ENCODE assay signal across 8 cellular contexts in genomic region chrX:24693453-24694202, GRCh38. TPM values are rescaled to one million over a fixed set of nuclear protein-coding genes. Genes with fewer than 3 reads are reported as not detected.
DNase-seq lines count a peak whose midpoint lies in the region; ATAC-seq and TF ChIP-seq lines count a peak whose summit lies in the region.

TSS of gene POLA1 (plus strand) at chrX:24693918. CDS start at chrX:24693962, 44 bp downstream.

- H3K27me3 ChIP-seq in H7 (ENCODE audit: control insufficient read depth, insufficient read depth, low read length), result no peaks in the 10 kb centered on the region
- no peaks in the 10 kb centered on the region for H3K27me3 ChIP-seq in Loucy (ENCODE audit: insufficient read depth, low read length, poor library complexity, severe bottlenecking)

- H3K9me2 ChIP-seq in Loucy (replicated peaks; ENCODE audit: low read depth, low read length), result no peaks in the 10 kb centered on the region

- H3K9ac ChIP-seq in ES-I3 (ENCODE audit: low read depth, low read length) (peak within 1 kb of the TSS; percentile 93), Loucy (ENCODE audit: low read depth, low read length, poor library complexity, severe bottlenecking) (peak within 1 kb of the TSS; percentile 85)

- H3K9me3 ChIP-seq in ES-I3 (ENCODE audit: control insufficient read depth, insufficient read depth, low read length), result no peaks in the 10 kb centered on the region
- no peaks in the 10 kb centered on the region for H3K9me3 ChIP-seq in Loucy (ENCODE audit: insufficient read depth, low read depth, low read length)

- H3K4me3 ChIP-seq in H7 (ENCODE audit: insufficient read depth, low read depth, low read length), result peak within 1 kb of the TSS; percentile 89
- H3K4me3 ChIP-seq in Loucy (ENCODE audit: low read length, poor library complexity, severe bottlenecking), result peak within 1 kb of the TSS; percentile 95

- H2AFZ ChIP-seq in Loucy (ENCODE audit: low read length), result peak within 1 kb of the TSS; percentile 92

- peak within 1 kb of the TSS; percentile 93 for H3K4me2 ChIP-seq in Loucy (ENCODE audit: low read depth, low read length, poor library complexity, severe bottlenecking)

- peak; percentile 95 for DNase-seq in H7
- DNase-seq in SHP77 (lab: John Stamatoyannopoulos, UW), result peak; percentile 84 to 87
- DNase-seq in activated gamma-delta T cell (lab: John Stamatoyannopoulos, UW), result peak; percentile 48
- peak; percentile 90 for DNase-seq in fibroblast of the conjunctiva (ENCODE audit: low read depth)
- peak; percentile 83 for DNase-seq in stimulated activated naive CD8-positive, alpha-beta T cell treated with anti-CD3 and anti-CD28 coated beads, Interleukin-15, Interleukin-2, amounts not matched to agents 100 U/mL and 50 U/mL, for 24 hours

- H3K79me2 ChIP-seq in Loucy (ENCODE audit: insufficient read depth, low read length), result peaks cover 48% of the 10 kb centered on the region

- H3K9me3 Mint-ChIP-seq in nephron, result no peaks in the 10 kb centered on the region

- H3K4me3 Mint-ChIP-seq in nephron, result peak within 1 kb of the TSS; percentile 91 to 97 (median 92)

- H3K4me1 ChIP-seq in ES-I3 (ENCODE audit: insufficient read depth, low read length) (peaks cover 11% of the 10 kb centered on the region), Loucy (ENCODE audit: insufficient read depth, low read length, poor library complexity, severe bottlenecking) (peaks cover 15% of the 10 kb centered on the region)

- H3K4me1 Mint-ChIP-seq in nephron, result peaks cover 43% of the 10 kb centered on the region

- TF ChIP-seq CTCF in Loucy (conservative IDR thresholded peaks at IDR 0.05; ENCODE audit: low read length), result no peak; the same call in 1 of the 2 replicates
- TF ChIP-seq CTCF in nephron (IDR thresholded peaks at IDR 0.05; ENCODE audit: unreplicated experiment in 3 of 3), result peak in 2 of 3 experiments; percentile 24 to 36

- peak; percentile 99 for ATAC-seq in stimulated activated naive CD8-positive, alpha-beta T cell treated with anti-CD3 and anti-CD28 coated beads, Interleukin-15, Interleukin-2, amounts not matched to agents 100 U/mL and 50 U/mL, for 24 hours

- no peaks in the 10 kb centered on the region for H3K27me3 Mint-ChIP-seq in nephron (ENCODE audit: low read depth)

- H3K36me3 ChIP-seq in ES-I3 (ENCODE audit: insufficient read depth, low read length) (no peaks in the 10 kb centered on the region), H7 (replicated peaks; ENCODE audit: control insufficient read depth, insufficient read depth, low read length) (peaks cover 2% of the 10 kb centered on the region; the same call in 1 of the 2 replicates), Loucy (ENCODE audit: insufficient read depth, low read length) (no peaks in the 10 kb centered on the region)

- H3F3A ChIP-seq in Loucy (ENCODE audit: low read depth), result no peaks in the 10 kb centered on the region

- H3K27ac Mint-ChIP-seq in nephron, result peak within 1 kb of the TSS; percentile 83 to 88 (median 85)

- H4K20me1 ChIP-seq in Loucy (ENCODE audit: insufficient read depth, low read length, poor library complexity, severe bottlenecking), result peaks cover 17% of the 10 kb centered on the region

- H3K36me3 Mint-ChIP-seq in nephron (ENCODE audit: low read depth), result no peaks in the 10 kb centered on the region

RNA-seq across cellular contexts. Expression of gene POLA1, which starts in this region (rescaled TPM):
- total RNA-seq in H7 (2014; rRNA removed; shearing (Covaris generic)), result 36.7 and 54.7 TPM in 2 replicates

Comparison
In these comparisons a context has a peak if more than half of its experiments do, and no peak if none do; other contexts are left out.
1. Peak in every context shown above with its lines: DNase-seq, ATAC-seq and H3K4me3 ChIP-seq.